ENCODE assay signal across 1 cellular context in genomic region chr12:131636266-131636665, GRCh38.
A peak's percentile ranks its signal among the peaks of the same experiment; 100 is the strongest.
TF ChIP-seq lines count a peak whose summit lies in the region.

No MANE protein-coding gene starts in this region.

TF ChIP-seq in HEK293, 187 proteins besides CTCF, POLR2A, EP300 and RAD21 (continued from another document):
- TF ChIP-seq PRDM2 (tag by site-specific recombination; IDR thresholded peaks at IDR 0.05; ENCODE audit: borderline replicate concordance) = no peak
- TF ChIP-seq ZIC2 (tag by site-specific recombination; IDR thresholded peaks at IDR 0.05) = peak; percentile 78
- TF ChIP-seq ZFP3 (tag by site-specific recombination; IDR thresholded peaks at IDR 0.05; ENCODE audit: low read depth) = no peak
- no peak for TF ChIP-seq WT1 (tag by site-specific recombination; IDR thresholded peaks at IDR 0.05)
- no peak for TF ChIP-seq ZNF423 (tag by site-specific recombination; IDR thresholded peaks at IDR 0.05)
- no peak for TF ChIP-seq ZNF280D (tag by site-specific recombination; IDR thresholded peaks at IDR 0.05)
- no peak for TF ChIP-seq RBAK (tag by site-specific recombination; IDR thresholded peaks at IDR 0.05)
- TF ChIP-seq BCL11A (tag by site-specific recombination; IDR thresholded peaks at IDR 0.05; ENCODE audit: low read depth) = no peak
- TF ChIP-seq ZNF707 (tag by site-specific recombination; IDR thresholded peaks at IDR 0.05) = no peak
TF ChIP-seq in HEK293: peak in this region for 2.
